In genomic region chr16:27314161-27314723, GRCh38 we compare ENCODE assay signal across 7 cellular contexts. TPM values are rescaled to one million over a fixed set of nuclear protein-coding genes. Genes with fewer than 3 reads are reported as not detected.
DNase-seq lines count a peak whose midpoint lies in the region; ATAC-seq lines count a peak whose summit lies in the region.

No MANE protein-coding gene starts in this region.

- H3K36me3 ChIP-seq in muscle layer of colon (ENCODE audit: insufficient read depth, low read length) (no peaks in the 10 kb centered on the region), stomach smooth muscle (ENCODE audit: control insufficient read depth in 2 of 2, insufficient read depth in 2 of 2, low read length in 2 of 2) (peaks cover 0 to 1% of the 10 kb centered on the region in 2 donors)

- H3K27me3 ChIP-seq in muscle layer of colon (ENCODE audit: control insufficient read depth in 1 of 2, insufficient read depth in 2 of 2, low read length in 2 of 2) (no peaks in the 10 kb centered on the region), stomach smooth muscle (ENCODE audit: control insufficient read depth in 1 of 2, insufficient read depth in 2 of 2, low read length in 2 of 2) (no peaks in the 10 kb centered on the region)

- peaks cover 6% of the 10 kb centered on the region for H3K27me3 Mint-ChIP-seq in IgD-negative memory B cell
- H3K27me3 Mint-ChIP-seq in activated CD8-positive, alpha-beta T cell treated with anti-CD3 and anti-CD28 coated beads, Interleukin-2, amount 10 ng/mL, durations not matched to agents 7 days and 5 days (ENCODE audit: low read depth), result peaks cover under 1% of the 10 kb centered on the region

- CTCF ChIA-PET in activated CD8-positive, alpha-beta T cell treated with anti-CD3 and anti-CD28 coated beads, Interleukin-2, amount 10 ng/mL, durations not matched to agents 7 days and 5 days (lab: Charles Lee), result interaction anchor here (6.5 kb wide), 1 partner anchor 80 kb away, joined by 101 read pairs; no protein-coding TSS in a partner anchor

- POLR2A ChIA-PET in activated CD8-positive, alpha-beta T cell treated with anti-CD3 and anti-CD28 coated beads, Interleukin-2, amount 10 ng/mL, durations not matched to agents 7 days and 5 days (lab: Charles Lee), result interaction anchor here (0.9 to 10.3 kb wide), 9 partner anchors 8 to 140 kb away, joined by 3 to 222 read pairs (median 4); no protein-coding TSS in a partner anchor

- H3K36me3 Mint-ChIP-seq in IgD-negative memory B cell, result no peaks in the 10 kb centered on the region
- H3K36me3 Mint-ChIP-seq in activated CD8-positive, alpha-beta T cell treated with anti-CD3 and anti-CD28 coated beads, Interleukin-2, amount 10 ng/mL, durations not matched to agents 7 days and 5 days (ENCODE audit: low read depth), result peaks cover 49% of the 10 kb centered on the region

- H3K9ac ChIP-seq in muscle layer of colon (ENCODE audit: low read length) (peak overlapping the region; percentile 95), stomach smooth muscle (ENCODE audit: low read length in 2 of 2) (peak overlapping the region; percentile 91 to 94)

- DNase-seq in activated CD8-positive, alpha-beta T cell treated with anti-CD3 and anti-CD28 coated beads, Interleukin-2, amount 10 ng/mL, durations not matched to agents 7 days and 5 days, result peak; percentile 77
- DNase-seq in epithelial cell of prostate (ENCODE audit: low read depth, low spot score) (peak; percentile 83), cerebellar cortex (ENCODE audit: low spot score) (no peak)

- no peaks in the 10 kb centered on the region for H3K9me3 Mint-ChIP-seq in IgD-negative memory B cell
- no peaks in the 10 kb centered on the region for H3K9me3 Mint-ChIP-seq in activated CD8-positive, alpha-beta T cell treated with anti-CD3 and anti-CD28 coated beads, Interleukin-2, amount 10 ng/mL, durations not matched to agents 7 days and 5 days (ENCODE audit: insufficient read depth)

- ATAC-seq in GM19438 (IDR thresholded peaks at IDR 0.05; ENCODE audit: low read depth, unreplicated experiment), result peak; percentile 4
- peak; percentile 34 for ATAC-seq in activated CD8-positive, alpha-beta T cell treated with anti-CD3 and anti-CD28 coated beads, Interleukin-2, amount 10 ng/mL, durations not matched to agents 7 days and 5 days

- peak overlapping the region; percentile 85 to 96 (median 94) for H3K27ac Mint-ChIP-seq in IgD-negative memory B cell
- peak overlapping the region; percentile 93 for H3K27ac Mint-ChIP-seq in activated CD8-positive, alpha-beta T cell treated with anti-CD3 and anti-CD28 coated beads, Interleukin-2, amount 10 ng/mL, durations not matched to agents 7 days and 5 days

- peak overlapping the region; percentile 76 to 100 for H3K4me3 ChIP-seq in muscle layer of colon (ENCODE audit: low read depth in 1 of 2, low read length in 2 of 2)
- peak overlapping the region; percentile 61 to 86 for H3K4me3 ChIP-seq in stomach smooth muscle (ENCODE audit: low read length in 2 of 2)

- H3K27ac ChIP-seq in epithelial cell of prostate, result peak overlapping the region; percentile 99
- peak overlapping the region; percentile 98 for H3K27ac ChIP-seq in muscle layer of colon (ENCODE audit: low read depth, low read length)
- H3K27ac ChIP-seq in stomach smooth muscle (ENCODE audit: low read length), result peak overlapping the region; percentile 97

- H3K4me1 Mint-ChIP-seq in IgD-negative memory B cell, result peaks cover 28 to 48% (median 46%) of the 10 kb centered on the region in 3 donors
- peaks cover 55% of the 10 kb centered on the region for H3K4me1 Mint-ChIP-seq in activated CD8-positive, alpha-beta T cell treated with anti-CD3 and anti-CD28 coated beads, Interleukin-2, amount 10 ng/mL, durations not matched to agents 7 days and 5 days (ENCODE audit: low read depth)

- H3K9me3 ChIP-seq in muscle layer of colon (ENCODE audit: low read length) (no peaks in the 10 kb centered on the region), stomach smooth muscle (ENCODE audit: control insufficient read depth in 2 of 2, low read length in 2 of 2) (no peaks in the 10 kb centered on the region)

- H3K4me3 Mint-ChIP-seq in IgD-negative memory B cell, result peak overlapping the region; percentile 91 to 97 (median 96)
- peak overlapping the region; percentile 90 for H3K4me3 Mint-ChIP-seq in activated CD8-positive, alpha-beta T cell treated with anti-CD3 and anti-CD28 coated beads, Interleukin-2, amount 10 ng/mL, durations not matched to agents 7 days and 5 days

- peaks cover 48% of the 10 kb centered on the region for H3K4me1 ChIP-seq in muscle layer of colon (ENCODE audit: insufficient read depth, low read length)
- peaks cover 49% of the 10 kb centered on the region for H3K4me1 ChIP-seq in stomach smooth muscle (ENCODE audit: control insufficient read depth, insufficient read depth, low read length)

RNA-seq across cellular contexts. Expression of gene IL4R, which starts 0.5 kb away (rescaled TPM):
- polyA plus RNA-seq in IgD-negative memory B cell, result 69.6 TPM
- 100 to 1,000 TPM; 231 to 237 TPM for total RNA-seq in activated CD8-positive, alpha-beta T cell treated with anti-CD3 and anti-CD28 coated beads, Interleukin-2, amount 10 ng/mL, durations not matched to agents 7 days and 5 days

RNA-seq across cellular contexts. Expression of gene NSMCE1, which starts 45.7 kb away (rescaled TPM):
- 78.1 TPM for polyA plus RNA-seq in IgD-negative memory B cell
- 10 to 100 TPM; 87.3 to 94.9 TPM for total RNA-seq in activated CD8-positive, alpha-beta T cell treated with anti-CD3 and anti-CD28 coated beads, Interleukin-2, amount 10 ng/mL, durations not matched to agents 7 days and 5 days
